In the genomic region with DNA sequence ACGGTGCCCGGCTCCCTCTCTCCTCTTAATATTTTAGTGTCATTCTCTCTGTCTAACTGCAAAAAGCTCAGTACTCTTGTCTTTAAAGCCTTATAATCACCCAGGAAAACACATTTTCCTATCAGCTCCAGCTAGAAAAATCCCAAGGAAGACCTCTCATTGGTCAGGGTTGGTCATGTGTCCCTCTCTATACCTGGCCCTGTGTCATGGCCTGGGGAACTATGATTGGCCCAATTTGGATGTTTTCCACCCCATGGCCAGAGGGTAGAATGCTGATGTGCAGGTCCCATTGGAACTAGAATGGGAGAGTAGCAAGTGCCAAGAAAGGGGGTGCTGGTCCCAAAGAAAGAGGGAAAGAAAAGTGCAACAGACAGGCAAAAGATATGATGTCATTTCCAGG, we compare ENCODE assay signal across 22 cellular contexts. TPM values are rescaled to one million over a fixed set of nuclear protein-coding genes. Genes with fewer than 3 reads are reported as not detected.
A peak's percentile ranks its signal among the peaks of the same experiment; 100 is the strongest.
DNase-seq lines count a peak whose midpoint lies in the region; ATAC-seq, FAIRE-seq and TF ChIP-seq lines count a peak whose summit lies in the region.
"Had no signal": no experiment of that assay in that cellular context is flagged by ENCODE, and none has a peak within 500 bp of the region (broad histone marks: within the 10 kb centered on the region; RNA-seq: fewer than 3 reads in every experiment).

No MANE protein-coding gene starts in this region.

- H2AFZ ChIP-seq in HepG2 (ENCODE audit: low read length), result no peak overlapping the region
- H2AFZ ChIP-seq: GM23248 had no signal

- H3K4me1 ChIP-seq in HepG2 (ENCODE audit: insufficient read depth, low read length) (no peaks in the 10 kb centered on the region), right lobe of liver (no peaks in the 10 kb centered on the region), kidney (ENCODE audit: control insufficient read depth in 1 of 2, insufficient read depth in 1 of 2, low read depth in 1 of 2, low read length in 2 of 2) (no peaks in the 10 kb centered on the region)
- H3K4me1 ChIP-seq: A549; BE2C; BLaER1 treated with 17β-estradiol and CSF1 and Interleukin-3, amounts not matched to agents 10 nM and 100 nM had no signal

- H3K9me3 Mint-ChIP-seq in WTC11, result peaks cover 5% of the 10 kb centered on the region
- H3K9me3 Mint-ChIP-seq: CD4-positive, alpha-beta T cell had no signal

- no peak for ATAC-seq in HepG2
- no peak for ATAC-seq in right lobe of liver
- ATAC-seq in WTC11, result peak; percentile 18; the same call in 1 of the 2 replicates
- no peak for ATAC-seq in GM21786 (IDR thresholded peaks at IDR 0.05; ENCODE audit: unreplicated experiment)
- ATAC-seq: A549 had no signal

- no peak for TF ChIP-seq CTCF in HepG2 (CRISPR knock-in tag; IDR thresholded peaks at IDR 0.05)
- no peak for TF ChIP-seq CTCF in right lobe of liver (IDR thresholded peaks at IDR 0.05)
- no peak for TF ChIP-seq CTCF in WTC11 (IDR thresholded peaks at IDR 0.05)
- TF ChIP-seq CTCF in kidney (IDR thresholded peaks at IDR 0.05; ENCODE audit: borderline replicate concordance, extremely low read depth, insufficient read depth), result no peak
- TF ChIP-seq CTCF in GM13977 (IDR thresholded peaks at IDR 0.05; ENCODE audit: extremely low read depth, insufficient read depth, missing control alignments), result no peak

- DNase-seq in HepG2 (ENCODE audit: low spot score), result no peak
- no peak for DNase-seq in right lobe of liver
- no peak for DNase-seq in WTC11 (ENCODE audit: low spot score)
- DNase-seq in kidney, result peak; percentile 1
- DNase-seq in GM13977 (ENCODE audit: low spot score), result no peak
- DNase-seq in DMS153 treated with DMSO at 0.1 percent for 48 hours (lab: John Stamatoyannopoulos, UW; ENCODE audit: unreplicated experiment), result no peak
- DNase-seq: 8988T; ACHN; AML-193; BE2C; CD4-positive, alpha-beta T cell; CD8-positive, alpha-beta memory T cell; DND-41; GM23248; H9 had no signal

- TF ChIP-seq EP300 in HepG2 (IDR thresholded peaks at IDR 0.05; ENCODE audit: low read depth in 2 of 2, low read length in 2 of 2) (no peak), HepG2 (CRISPR knock-in tag; IDR thresholded peaks at IDR 0.05; ENCODE audit: borderline replicate concordance) (no peak)

- H3K79me2 ChIP-seq in HepG2 (ENCODE audit: insufficient read depth, low read length), result no peaks in the 10 kb centered on the region

- H3K27me3 ChIP-seq in HepG2 (ENCODE audit: control insufficient read depth in 1 of 2, insufficient read depth in 2 of 2, low read length in 2 of 2), result no peaks in the 10 kb centered on the region
- H3K27me3 ChIP-seq in right lobe of liver, result no peaks in the 10 kb centered on the region
- H3K27me3 ChIP-seq: BE2C; BLaER1 treated with 17β-estradiol and CSF1 and Interleukin-3, amounts not matched to agents 10 nM and 100 nM had no signal

- no peak overlapping the region for H3K4me2 ChIP-seq in HepG2 (ENCODE audit: low read depth, low read length)
- H3K4me2 ChIP-seq: A549; BLaER1 treated with 17β-estradiol and CSF1 and Interleukin-3, amounts not matched to agents 10 nM and 100 nM had no signal

- H3K36me3 Mint-ChIP-seq in WTC11, result no peaks in the 10 kb centered on the region
- H3K36me3 Mint-ChIP-seq: CD14-positive monocyte had no signal

- no peaks in the 10 kb centered on the region for H3K4me1 Mint-ChIP-seq in WTC11
- H3K4me1 Mint-ChIP-seq: CD14-positive monocyte; CD8-positive, alpha-beta memory T cell; H9 had no signal

- no peak for TF ChIP-seq RAD21 in HepG2 (CRISPR knock-in tag; IDR thresholded peaks at IDR 0.05)

- no peak overlapping the region for H3K9ac ChIP-seq in HepG2 (ENCODE audit: insufficient read depth, low read depth, low read length)
- no peak overlapping the region for H3K9ac ChIP-seq in kidney (ENCODE audit: low read length in 2 of 2)
- H3K9ac ChIP-seq: BLaER1 treated with 17β-estradiol and CSF1 and Interleukin-3, amounts not matched to agents 10 nM and 100 nM; GM23248 had no signal

- FAIRE-seq in HepG2 (lab: Jason Lieb, UNC), result no peak
- no peak for FAIRE-seq in kidney (lab: Jason Lieb, UNC)
- FAIRE-seq: A549, G401.6, GM12892, GM18507 had no signal

- no peak overlapping the region for H3K27ac Mint-ChIP-seq in WTC11
- H3K27ac Mint-ChIP-seq: CD14-positive monocyte; CD4-positive, alpha-beta T cell; CD8-positive, alpha-beta memory T cell; H9 had no signal

- POLR2A ChIA-PET in HepG2 (lab: Yijun Ruan, JAX), result no interaction called here
- POLR2A ChIA-PET in WTC11 (lab: Charles Lee), result interaction anchor here (0.6 kb wide), 1 partner anchor 61 kb away, joined by 5 read pairs; no protein-coding TSS in a partner anchor

- no peak overlapping the region for H3K4me3 Mint-ChIP-seq in WTC11
- H3K4me3 Mint-ChIP-seq: CD4-positive, alpha-beta T cell; CD8-positive, alpha-beta memory T cell; H9 had no signal

- no TSS peak for BruUV-seq in HepG2 (replicated peaks; lab: Mats Ljungman, UMichigan)

- in situ Hi-C loops in HepG2 (cut with HindIII; ENCODE audit: extremely low pct_ligation_motif_present, low pct_unique_long_range_greater_than_20kb), result no loop called here
- in situ Hi-C loops in GM13977 (cut with MboI; ENCODE audit: low pct_unique_long_range_greater_than_20kb, low sequenced_read_pairs, unreplicated experiment), result no loop called here

- no peak overlapping the region for H3K27ac ChIP-seq in HepG2 (ENCODE audit: extremely low read length, insufficient read depth, low read length)
- no peak overlapping the region for H3K27ac ChIP-seq in right lobe of liver
- H3K27ac ChIP-seq in kidney (ENCODE audit: low read depth in 2 of 2, low read length in 2 of 2), result no peak overlapping the region
- H3K27ac ChIP-seq: A549; BLaER1 treated with 17β-estradiol and CSF1 and Interleukin-3, amounts not matched to agents 10 nM and 100 nM; GM23248 had no signal

- WGBS in HepG2 (ENCODE audit: low lambda C conversion rate), result 98% methylated on average over 2 of the region's 2 CpGs
- 67% methylated on average over 1 of the region's 2 CpGs for WGBS in right lobe of liver (ENCODE audit: insufficient coverage, low coverage, low lambda C conversion rate, missing lambda C conversion rate)

- intact Hi-C loops in HepG2 (cut with micrococcal nuclease; ENCODE audit: unreplicated experiment), result no loop called here
- intact Hi-C loops in right lobe of liver (cut with DNase I), result no loop called here
- intact Hi-C loops in kidney (cut with DNase I), result no loop called here

- H3K27me3 Mint-ChIP-seq in WTC11 (ENCODE audit: low read depth), result peaks cover 32% of the 10 kb centered on the region

- H3K36me3 ChIP-seq in HepG2 (replicated peaks in 1 of 2; ENCODE audit: control insufficient read depth in 1 of 2, insufficient read depth in 2 of 2, low read length in 2 of 2), result no peaks in the 10 kb centered on the region
- no peaks in the 10 kb centered on the region for H3K36me3 ChIP-seq in right lobe of liver
- no peaks in the 10 kb centered on the region for H3K36me3 ChIP-seq in kidney (ENCODE audit: control insufficient read depth in 1 of 2, insufficient read depth in 2 of 2, low read length in 2 of 2)
- H3K36me3 ChIP-seq: BE2C; BLaER1 treated with 17β-estradiol and CSF1 and Interleukin-3, amounts not matched to agents 10 nM and 100 nM had no signal

- no peaks in the 10 kb centered on the region for H3K9me3 ChIP-seq in HepG2 (ENCODE audit: low read length)
- no peaks in the 10 kb centered on the region for H3K9me3 ChIP-seq in right lobe of liver
- H3K9me3 ChIP-seq in kidney (ENCODE audit: control insufficient read depth in 1 of 2, low read length in 2 of 2), result no peaks in the 10 kb centered on the region
- H3K9me3 ChIP-seq: A549, BE2C had no signal

- H3K4me3 ChIP-seq in HepG2 (replicated peaks in 1 of 3; ENCODE audit: insufficient read depth in 1 of 3, low read depth in 2 of 3, low read length in 3 of 3) (no peak overlapping the region), right lobe of liver (no peak overlapping the region), kidney (ENCODE audit: low read length in 2 of 2) (no peak overlapping the region)
- H3K4me3 ChIP-seq: A549; BLaER1 treated with 17β-estradiol and CSF1 and Interleukin-3, amounts not matched to agents 10 nM and 100 nM; GM23248 had no signal

- CTCF ChIA-PET in HepG2 (lab: Yijun Ruan, JAX; ENCODE audit: low intra/inter-chr PET ratio, low total read pairs) (no interaction called here), WTC11 (lab: Charles Lee) (interaction anchor here (1.2 kb wide), 1 partner anchor 537 kb away, joined by 3 read pairs; no protein-coding TSS in a partner anchor)

- no peaks in the 10 kb centered on the region for H4K20me1 ChIP-seq in HepG2 (ENCODE audit: insufficient read depth, low read length)
- H4K20me1 ChIP-seq: BLaER1 treated with 17β-estradiol and CSF1 and Interleukin-3, amounts not matched to agents 10 nM and 100 nM had no signal

- TF ChIP-seq POLR2A in HepG2 (IDR thresholded peaks at IDR 0.05; ENCODE audit: insufficient read depth in 1 of 2, low read depth in 2 of 2, low read length in 2 of 2), result no peak
- TF ChIP-seq POLR2A in right lobe of liver (IDR thresholded peaks at IDR 0.05), result no peak

RNA-seq across cellular contexts. Expression of a gene that starts 27.3 kb away (rescaled TPM):
- total RNA-seq in HepG2 (2016; rRNA removed; fragmentation: Illumina TruSeq; extraction: Trizol) (38.6 and 44.3 TPM in 2 replicates), right lobe of liver (10 to 100 TPM; 10.4 to 30.2 (median 20.1) TPM), WTC11 (2021) (10.0 to 10.9 TPM (median 10.1 TPM) in 3 replicates), kidney (80.6 TPM)
- total RNA-seq in HepG2 (2016; cell fraction: cytosol; rRNA removed; fragmentation: Illumina TruSeq; extraction: Trizol; ENCODE audit: low read depth), result 53.6 and 65.2 TPM in 2 replicates
- total RNA-seq in HepG2 (2016; cell fraction: insoluble cytoplasmic fraction; rRNA removed; fragmentation: Illumina TruSeq; extraction: Trizol), result 39.6 and 42.8 TPM in 2 replicates
- total RNA-seq in HepG2 (2016; cell fraction: membrane; rRNA removed; fragmentation: Illumina TruSeq; extraction: Trizol), result 110 and 117 TPM in 2 replicates
- total RNA-seq in HepG2 (2016; cell fraction: nucleus; rRNA removed; fragmentation: Illumina TruSeq; extraction: Trizol), result 21.4 and 29.3 TPM in 2 replicates
- polyA plus RNA-seq in HepG2 (2011; rRNA removed) (32.7 and 38.0 TPM in 2 replicates), kidney (ENCODE audit: insufficient read depth, low read depth, low replicate concordance) (120 TPM)
- 27.0 and 40.8 TPM in 2 replicates for polyA plus RNA-seq in HepG2 (2011; cell fraction: cytosol; rRNA removed)
- 23.2 and 28.1 TPM in 2 replicates for polyA plus RNA-seq in HepG2 (2011; cell fraction: nucleus; rRNA removed)
- 108 and 112 TPM in 2 replicates for polyA plus RNA-seq in HepG2 (2012)
- polyA plus RNA-seq in HepG2 (2016; cell fraction: cytosol; fragmentation: Illumina TruSeq; extraction: Trizol; ENCODE audit: low read depth), result 238 and 250 TPM in 2 replicates
- 120 and 152 TPM in 2 replicates for polyA plus RNA-seq in HepG2 (2016; cell fraction: insoluble cytoplasmic fraction; fragmentation: Illumina TruSeq; extraction: Trizol; ENCODE audit: low read depth)
- polyA plus RNA-seq in HepG2 (2016; cell fraction: membrane; fragmentation: Illumina TruSeq; extraction: Trizol; ENCODE audit: low read depth), result 340 and 368 TPM in 2 replicates
- 110 and 112 TPM in 2 replicates for polyA plus RNA-seq in HepG2 (2016; cell fraction: nucleus; fragmentation: Illumina TruSeq; extraction: Trizol; ENCODE audit: insufficient read depth, low read depth)
- polyA minus RNA-seq in HepG2 (2011; rRNA and poly(A)+ RNA removed; ENCODE audit: low replicate concordance), result 0.12 and 20.9 TPM in 2 replicates
- 34.7 and 39.2 TPM in 2 replicates for polyA minus RNA-seq in HepG2 (2011; cell fraction: cytosol; rRNA and poly(A)+ RNA removed)
- polyA minus RNA-seq in HepG2 (2011; cell fraction: nucleus; rRNA and poly(A)+ RNA removed), result 19.4 and 21.5 TPM in 2 replicates
- polyA plus RNA-seq: CD14-positive monocyte had no signal

RNA-seq across cellular contexts. Expression of a gene that starts 49.2 kb away (rescaled TPM):
- 13.5 and 26.5 TPM in 2 replicates for total RNA-seq in HepG2 (2016; rRNA removed; fragmentation: Illumina TruSeq; extraction: Trizol)
- 3.2 TPM in 2 replicates for total RNA-seq in HepG2 (2016; cell fraction: cytosol; rRNA removed; fragmentation: Illumina TruSeq; extraction: Trizol; ENCODE audit: low read depth)
- 14.3 and 26.3 TPM in 2 replicates for total RNA-seq in HepG2 (2016; cell fraction: insoluble cytoplasmic fraction; rRNA removed; fragmentation: Illumina TruSeq; extraction: Trizol)
- total RNA-seq in HepG2 (2016; cell fraction: membrane; rRNA removed; fragmentation: Illumina TruSeq; extraction: Trizol), result 8.5 and 8.6 TPM in 2 replicates
- 23.1 and 27.3 TPM in 2 replicates for total RNA-seq in HepG2 (2016; cell fraction: nucleus; rRNA removed; fragmentation: Illumina TruSeq; extraction: Trizol)
- polyA plus RNA-seq in HepG2 (2011; rRNA removed), result 21.5 and 27.5 TPM in 2 replicates
- polyA plus RNA-seq in HepG2 (2011; cell fraction: cytosol; rRNA removed), result 23.9 and 24.3 TPM in 2 replicates
- polyA plus RNA-seq in HepG2 (2011; cell fraction: nucleus; rRNA removed), result 10.0 and 11.8 TPM in 2 replicates
- 14.9 and 20.0 TPM in 2 replicates for polyA plus RNA-seq in HepG2 (2012)
- polyA plus RNA-seq in HepG2 (2016; cell fraction: cytosol; fragmentation: Illumina TruSeq; extraction: Trizol; ENCODE audit: low read depth), result 2.4 and 2.6 TPM in 2 replicates
- 11.3 and 11.9 TPM in 2 replicates for polyA plus RNA-seq in HepG2 (2016; cell fraction: insoluble cytoplasmic fraction; fragmentation: Illumina TruSeq; extraction: Trizol; ENCODE audit: low read depth)
- 4.4 and 5.3 TPM in 2 replicates for polyA plus RNA-seq in HepG2 (2016; cell fraction: membrane; fragmentation: Illumina TruSeq; extraction: Trizol; ENCODE audit: low read depth)
- polyA plus RNA-seq in HepG2 (2016; cell fraction: nucleus; fragmentation: Illumina TruSeq; extraction: Trizol; ENCODE audit: insufficient read depth, low read depth), result 30.1 and 33.2 TPM in 2 replicates
- 40.2 and 48.7 TPM in 2 replicates for polyA minus RNA-seq in HepG2 (2011; rRNA and poly(A)+ RNA removed; ENCODE audit: low replicate concordance)
- 14.6 and 15.2 TPM in 2 replicates for polyA minus RNA-seq in HepG2 (2011; cell fraction: cytosol; rRNA and poly(A)+ RNA removed)
- polyA minus RNA-seq in HepG2 (2011; cell fraction: nucleus; rRNA and poly(A)+ RNA removed), result 14.5 TPM in 2 replicates
- 10 to 100 TPM; 14.4 to 33.6 (median 16.7) TPM for total RNA-seq in right lobe of liver
- total RNA-seq in WTC11 (2021), result 21.0 to 22.2 TPM (median 21.9 TPM) in 3 replicates
- 33.0 TPM for total RNA-seq in kidney
- 40.0 TPM for polyA plus RNA-seq in kidney (ENCODE audit: insufficient read depth, low read depth, low replicate concordance)
